In the genomic region with DNA sequence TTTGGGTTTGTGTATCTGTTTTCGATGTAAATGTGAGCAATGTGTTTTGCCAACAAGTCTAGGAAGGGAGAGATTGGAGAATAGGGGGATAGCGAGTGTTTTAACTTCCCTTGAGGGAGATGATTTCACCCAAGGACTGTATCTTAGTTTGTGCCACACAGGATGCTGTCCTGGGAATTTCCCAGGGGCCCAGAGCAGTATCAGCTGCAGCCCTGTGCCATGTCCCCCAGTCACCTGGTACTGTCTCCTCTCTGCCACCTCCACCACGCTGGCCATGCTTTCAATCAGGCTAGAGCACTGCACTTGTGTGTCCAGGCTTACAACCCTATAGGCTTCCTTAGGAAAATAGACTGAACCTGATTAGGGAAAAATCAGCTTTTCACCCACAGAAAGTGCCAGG, we compare ENCODE assay signal across 2 cellular contexts.
TF ChIP-seq lines count a peak whose summit lies in the region.

No MANE protein-coding gene starts in this region.

TF ChIP-seq in GM12878, 131 proteins besides CTCF, POLR2A, EP300 and RAD21:
- TF ChIP-seq TCF12 (IDR thresholded peaks at IDR 0.05; ENCODE audit: low read depth, low read length) (no peak), SIX5 (IDR thresholded peaks at IDR 0.05; ENCODE audit: low read depth, low read length, severe bottlenecking) (no peak), HDAC2 (IDR thresholded peaks at IDR 0.05) (no peak), ZZZ3 (IDR thresholded peaks at IDR 0.05; ENCODE audit: control insufficient read depth, insufficient read length, low read depth) (no peak), TCF3 (IDR thresholded peaks at IDR 0.05; ENCODE audit: borderline replicate concordance, insufficient read depth, low read depth, low read length) (no peak), STAT3 (IDR thresholded peaks at IDR 0.05; ENCODE audit: low read depth, low read length) (no peak), POU2F2 (IDR thresholded peaks at IDR 0.05; ENCODE audit: borderline replicate concordance, low read depth, low read length) (no peak), STAT1 (conservative IDR thresholded peaks at IDR 0.05) (no peak), LARP7 (IDR thresholded peaks at IDR 0.05) (no peak), FOXM1 (IDR thresholded peaks at IDR 0.05; ENCODE audit: low read depth, low read length) (no peak), MYB (IDR thresholded peaks at IDR 0.05; ENCODE audit: borderline replicate concordance, low read depth, low read length) (no peak), ETV6 (conservative IDR thresholded peaks at IDR 0.05 in 1 of 2, IDR thresholded peaks at IDR 0.05 in 1 of 2; ENCODE audit: borderline replicate concordance in 1 of 2, low read depth in 1 of 2) (no peak), TAF1 (IDR thresholded peaks at IDR 0.05; ENCODE audit: borderline replicate concordance, low read depth, low read length) (no peak)
- TF ChIP-seq, protein P1, sequence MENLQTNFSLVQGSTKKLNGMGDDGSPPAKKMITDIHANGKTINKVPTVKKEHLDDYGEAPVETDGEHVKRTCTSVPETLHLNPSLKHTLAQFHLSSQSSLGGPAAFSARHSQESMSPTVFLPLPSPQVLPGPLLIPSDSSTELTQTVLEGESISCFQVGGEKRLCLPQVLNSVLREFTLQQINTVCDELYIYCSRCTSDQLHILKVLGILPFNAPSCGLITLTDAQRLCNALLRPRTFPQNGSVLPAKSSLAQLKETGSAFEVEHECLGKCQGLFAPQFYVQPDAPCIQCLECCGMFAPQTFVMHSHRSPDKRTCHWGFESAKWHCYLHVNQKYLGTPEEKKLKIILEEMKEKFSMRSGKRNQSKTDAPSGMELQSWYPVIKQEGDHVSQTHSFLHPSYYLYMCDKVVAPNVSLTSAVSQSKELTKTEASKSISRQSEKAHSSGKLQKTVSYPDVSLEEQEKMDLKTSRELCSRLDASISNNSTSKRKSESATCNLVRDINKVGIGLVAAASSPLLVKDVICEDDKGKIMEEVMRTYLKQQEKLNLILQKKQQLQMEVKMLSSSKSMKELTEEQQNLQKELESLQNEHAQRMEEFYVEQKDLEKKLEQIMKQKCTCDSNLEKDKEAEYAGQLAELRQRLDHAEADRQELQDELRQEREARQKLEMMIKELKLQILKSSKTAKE (IDR thresholded peaks at IDR 0.05; ENCODE audit: low read depth, poor library complexity, severe bottlenecking) = no peak
- TF ChIP-seq, protein P2, sequence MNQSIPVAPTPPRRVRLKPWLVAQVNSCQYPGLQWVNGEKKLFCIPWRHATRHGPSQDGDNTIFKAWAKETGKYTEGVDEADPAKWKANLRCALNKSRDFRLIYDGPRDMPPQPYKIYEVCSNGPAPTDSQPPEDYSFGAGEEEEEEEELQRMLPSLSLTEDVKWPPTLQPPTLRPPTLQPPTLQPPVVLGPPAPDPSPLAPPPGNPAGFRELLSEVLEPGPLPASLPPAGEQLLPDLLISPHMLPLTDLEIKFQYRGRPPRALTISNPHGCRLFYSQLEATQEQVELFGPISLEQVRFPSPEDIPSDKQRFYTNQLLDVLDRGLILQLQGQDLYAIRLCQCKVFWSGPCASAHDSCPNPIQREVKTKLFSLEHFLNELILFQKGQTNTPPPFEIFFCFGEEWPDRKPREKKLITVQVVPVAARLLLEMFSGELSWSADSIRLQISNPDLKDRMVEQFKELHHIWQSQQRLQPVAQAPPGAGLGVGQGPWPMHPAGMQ (IDR thresholded peaks at IDR 0.05; ENCODE audit: borderline replicate concordance) = no peak
- TF ChIP-seq, protein P3, sequence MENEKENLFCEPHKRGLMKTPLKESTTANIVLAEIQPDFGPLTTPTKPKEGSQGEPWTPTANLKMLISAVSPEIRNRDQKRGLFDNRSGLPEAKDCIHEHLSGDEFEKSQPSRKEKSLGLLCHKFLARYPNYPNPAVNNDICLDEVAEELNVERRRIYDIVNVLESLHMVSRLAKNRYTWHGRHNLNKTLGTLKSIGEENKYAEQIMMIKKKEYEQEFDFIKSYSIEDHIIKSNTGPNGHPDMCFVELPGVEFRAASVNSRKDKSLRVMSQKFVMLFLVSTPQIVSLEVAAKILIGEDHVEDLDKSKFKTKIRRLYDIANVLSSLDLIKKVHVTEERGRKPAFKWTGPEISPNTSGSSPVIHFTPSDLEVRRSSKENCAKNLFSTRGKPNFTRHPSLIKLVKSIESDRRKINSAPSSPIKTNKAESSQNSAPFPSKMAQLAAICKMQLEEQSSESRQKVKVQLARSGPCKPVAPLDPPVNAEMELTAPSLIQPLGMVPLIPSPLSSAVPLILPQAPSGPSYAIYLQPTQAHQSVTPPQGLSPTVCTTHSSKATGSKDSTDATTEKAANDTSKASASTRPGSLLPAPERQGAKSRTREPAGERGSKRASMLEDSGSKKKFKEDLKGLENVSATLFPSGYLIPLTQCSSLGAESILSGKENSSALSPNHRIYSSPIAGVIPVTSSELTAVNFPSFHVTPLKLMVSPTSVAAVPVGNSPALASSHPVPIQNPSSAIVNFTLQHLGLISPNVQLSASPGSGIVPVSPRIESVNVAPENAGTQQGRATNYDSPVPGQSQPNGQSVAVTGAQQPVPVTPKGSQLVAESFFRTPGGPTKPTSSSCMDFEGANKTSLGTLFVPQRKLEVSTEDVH (IDR thresholded peaks at IDR 0.05; ENCODE audit: low read depth, partially characterized antibody) = no peak

TF ChIP-seq in GM23338, 12 proteins besides CTCF, POLR2A, EP300 and RAD21:
- TF ChIP-seq NANOG (IDR thresholded peaks at IDR 0.05; ENCODE audit: borderline replicate concordance) = no peak
TF ChIP-seq in GM23338: peak in this region for 0.
